ENCODE assay signal across 14 cellular contexts in genomic region chrX:3779546-3779945, GRCh38.
DNase-seq lines count a peak whose midpoint lies in the region; ATAC-seq, FAIRE-seq and TF ChIP-seq lines count a peak whose summit lies in the region.
"Had no signal": no experiment of that assay in that cellular context is flagged by ENCODE, and none has a peak within 500 bp of the region (broad histone marks: within the 10 kb centered on the region; RNA-seq: fewer than 3 reads in every experiment).

No MANE protein-coding gene starts in this region.

- TF ChIP-seq POLR2A in GM12892 (IDR thresholded peaks at IDR 0.05; ENCODE audit: low read depth, low read length): no peak

- no peak for ATAC-seq in stimulated activated effector memory CD8-positive, alpha-beta T cell treated with anti-CD3 and anti-CD28 coated beads, Interleukin-12 subunit alpha, Interleukin-12 subunit beta, amount 100 ng/mL, for 72 hours
- no peak for ATAC-seq in GM21360 (IDR thresholded peaks at IDR 0.05; ENCODE audit: unreplicated experiment)

- TF ChIP-seq CTCF in D721Med (IDR thresholded peaks at IDR 0.05; ENCODE audit: insufficient read depth, missing control alignments) (no peak), type B pancreatic cell (conservative IDR thresholded peaks at IDR 0.05) (no peak)

- peak overlapping the region; percentile 26 for H3K27ac Mint-ChIP-seq in stimulated activated effector memory CD8-positive, alpha-beta T cell treated with anti-CD3 and anti-CD28 coated beads, Interleukin-12 subunit alpha, Interleukin-12 subunit beta, amount 100 ng/mL, for 72 hours
- H3K27ac Mint-ChIP-seq in type B pancreatic cell: no peak overlapping the region
- H3K27ac Mint-ChIP-seq: B cell; CD4-positive, CD25-positive, alpha-beta regulatory T cell had no signal

- peak; percentile 41 for FAIRE-seq in D721Med (lab: Jason Lieb, UNC)
- peak; percentile 78 for FAIRE-seq in GM12892 (lab: Jason Lieb, UNC)

- DNase-seq in D721Med (ENCODE audit: insufficient read length, low spot score) (no peak), GM12892 (ENCODE audit: insufficient read length) (no peak), cerebellar cortex (ENCODE audit: low spot score) (peak; percentile 60), type B pancreatic cell (ENCODE audit: extremely low spot score, unreplicated experiment) (no peak)
- DNase-seq in stimulated activated effector memory CD8-positive, alpha-beta T cell treated with anti-CD3 and anti-CD28 coated beads, Interleukin-12 subunit alpha, Interleukin-12 subunit beta, amount 100 ng/mL, for 72 hours (ENCODE audit: low spot score in 2 of 2): no peak
- DNase-seq: CD8-positive, alpha-beta memory T cell; COR-L47; DMS153; DMS79; GF-D8; GM23248 had no signal

- no peaks in the 10 kb centered on the region for H3K27me3 Mint-ChIP-seq in type B pancreatic cell
- H3K27me3 Mint-ChIP-seq: B cell; CD4-positive, CD25-positive, alpha-beta regulatory T cell; CD8-positive, alpha-beta memory T cell had no signal

- no peaks in the 10 kb centered on the region for H3K9me3 Mint-ChIP-seq in stimulated activated effector memory CD8-positive, alpha-beta T cell treated with anti-CD3 and anti-CD28 coated beads, Interleukin-12 subunit alpha, Interleukin-12 subunit beta, amount 100 ng/mL, for 72 hours
- H3K9me3 Mint-ChIP-seq in type B pancreatic cell: peaks cover 13% of the 10 kb centered on the region

- H3K4me1 Mint-ChIP-seq in stimulated activated effector memory CD8-positive, alpha-beta T cell treated with anti-CD3 and anti-CD28 coated beads, Interleukin-12 subunit alpha, Interleukin-12 subunit beta, amount 100 ng/mL, for 72 hours: no peaks in the 10 kb centered on the region
- H3K4me1 Mint-ChIP-seq in type B pancreatic cell (ENCODE audit: unreplicated experiment): peaks cover 11% of the 10 kb centered on the region
- H3K4me1 Mint-ChIP-seq: B cell; CD4-positive, CD25-positive, alpha-beta regulatory T cell had no signal

- no peaks in the 10 kb centered on the region for H3K36me3 Mint-ChIP-seq in stimulated activated effector memory CD8-positive, alpha-beta T cell treated with anti-CD3 and anti-CD28 coated beads, Interleukin-12 subunit alpha, Interleukin-12 subunit beta, amount 100 ng/mL, for 72 hours
- H3K36me3 Mint-ChIP-seq in type B pancreatic cell: no peaks in the 10 kb centered on the region
- H3K36me3 Mint-ChIP-seq: CD4-positive, CD25-positive, alpha-beta regulatory T cell; CD8-positive, alpha-beta memory T cell had no signal

- no peak overlapping the region for H3K4me3 Mint-ChIP-seq in stimulated activated effector memory CD8-positive, alpha-beta T cell treated with anti-CD3 and anti-CD28 coated beads, Interleukin-12 subunit alpha, Interleukin-12 subunit beta, amount 100 ng/mL, for 72 hours
- H3K4me3 Mint-ChIP-seq in type B pancreatic cell: no peak overlapping the region
- H3K4me3 Mint-ChIP-seq: B cell; CD4-positive, CD25-positive, alpha-beta regulatory T cell; CD8-positive, alpha-beta memory T cell had no signal
